In the genomic region with DNA sequence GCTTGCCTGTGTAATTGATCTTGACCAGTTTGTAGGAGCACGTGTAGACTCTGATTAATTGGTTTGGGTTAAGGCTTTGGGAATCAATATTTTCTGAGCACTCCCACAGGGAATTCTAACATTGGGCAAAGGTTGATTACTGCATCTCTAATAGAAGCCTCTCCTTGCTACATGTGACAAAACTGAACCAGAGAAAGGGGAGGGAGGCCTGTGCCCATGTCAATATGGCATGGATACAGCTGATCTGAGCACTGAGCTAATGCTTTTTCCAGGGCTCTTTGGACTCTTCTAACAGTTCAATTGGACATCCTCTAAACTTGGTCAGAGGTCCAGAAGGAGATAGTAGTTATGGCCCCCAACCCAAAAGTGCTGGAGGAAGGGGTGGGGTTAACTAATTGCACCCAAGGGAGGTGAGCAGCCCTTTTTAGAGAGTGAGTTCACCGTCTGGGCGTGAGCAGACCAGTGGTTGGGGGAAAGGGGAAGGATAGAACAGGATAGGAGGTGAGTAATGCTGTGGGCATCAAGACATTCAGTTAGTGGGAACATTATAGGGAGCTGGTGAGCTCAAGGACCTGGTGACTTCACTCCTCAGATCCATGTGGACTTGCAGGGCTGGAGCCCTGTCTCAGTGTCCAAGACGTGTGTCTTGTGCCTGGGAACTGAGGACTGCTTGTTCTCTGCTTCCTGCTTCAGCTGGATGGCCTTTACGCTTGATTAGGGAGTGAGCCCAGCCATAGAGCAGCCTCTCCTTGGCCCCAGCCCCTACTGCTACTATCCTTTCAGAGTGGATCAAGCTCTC, we compare ENCODE assay signal across 9 cellular contexts. TPM values are rescaled to one million over a fixed set of nuclear protein-coding genes. Genes with fewer than 3 reads are reported as not detected.
DNase-seq lines count a peak whose midpoint lies in the region; ATAC-seq and TF ChIP-seq lines count a peak whose summit lies in the region.
"Had no signal": no experiment of that assay in that cellular context is flagged by ENCODE, and none has a peak within 500 bp of the region (broad histone marks: within the 10 kb centered on the region; RNA-seq: fewer than 3 reads in every experiment).

No MANE protein-coding gene starts in this region.

- no peak overlapping the region for H4K5ac ChIP-seq in mesendoderm (ENCODE audit: low read length)

- H3K27me3 ChIP-seq in CD4-positive, alpha-beta T cell (ENCODE audit: control insufficient read depth, insufficient read depth, low read length) = no peaks in the 10 kb centered on the region
- H3K27me3 ChIP-seq in OCI-LY1 (ENCODE audit: insufficient read depth, low read length) = no peaks in the 10 kb centered on the region
- no peaks in the 10 kb centered on the region for H3K27me3 ChIP-seq in neuronal stem cell (ENCODE audit: control insufficient read depth in 3 of 3, insufficient read depth in 3 of 3, low read depth in 1 of 3, low read length in 3 of 3)
- no peaks in the 10 kb centered on the region for H3K27me3 ChIP-seq in mesendoderm (ENCODE audit: insufficient read depth, low read length, poor library complexity)

- H2BK12ac ChIP-seq in neuronal stem cell (ENCODE audit: low read length) = no peak overlapping the region

- H4K91ac ChIP-seq in neuronal stem cell (ENCODE audit: low read depth, low read length, poor library complexity) = no peak overlapping the region

- H2BK120ac ChIP-seq in neuronal stem cell (ENCODE audit: low read depth, low read length) (no peak overlapping the region), mesendoderm (ENCODE audit: low read depth, low read length) (no peak overlapping the region)

- peaks cover 74% of the 10 kb centered on the region for H3K36me3 Mint-ChIP-seq in CD4-positive, alpha-beta T cell (ENCODE audit: low read depth)
- peaks cover 50% of the 10 kb centered on the region for H3K36me3 Mint-ChIP-seq in effector memory CD8-positive, alpha-beta T cell (ENCODE audit: insufficient read depth)
- H3K36me3 Mint-ChIP-seq in natural killer cell treated with Interleukin-12 subunit alpha and Interleukin-12 subunit beta and Interleukin-15 and Interleukin-18, amount 100 ng/mL, for 72 hours = peaks cover 18% of the 10 kb centered on the region

- H3K4me3 Mint-ChIP-seq in CD4-positive, alpha-beta T cell = peak overlapping the region; percentile 71
- H3K4me3 Mint-ChIP-seq in effector memory CD8-positive, alpha-beta T cell = peak overlapping the region; percentile 66 to 78
- peak overlapping the region; percentile 78 for H3K4me3 Mint-ChIP-seq in natural killer cell treated with Interleukin-12 subunit alpha and Interleukin-12 subunit beta and Interleukin-15 and Interleukin-18, amount 100 ng/mL, for 72 hours

- no peaks in the 10 kb centered on the region for H3K9me3 Mint-ChIP-seq in CD4-positive, alpha-beta T cell
- H3K9me3 Mint-ChIP-seq in effector memory CD8-positive, alpha-beta T cell = no peaks in the 10 kb centered on the region
- H3K9me3 Mint-ChIP-seq in natural killer cell treated with Interleukin-12 subunit alpha and Interleukin-12 subunit beta and Interleukin-15 and Interleukin-18, amount 100 ng/mL, for 72 hours = peaks cover 5% of the 10 kb centered on the region

- no CpG with 5 or more reads among the region's 5 CpGs for WGBS in neuronal stem cell (ENCODE audit: extremely low coverage in 2 of 2, insufficient read length in 2 of 2, insufficient replicate concordance in 1 of 2), 2 donors
- no CpG with 5 or more reads among the region's 5 CpGs for WGBS in mesendoderm (ENCODE audit: extremely low coverage, insufficient coverage, low lambda C conversion rate)

- peaks cover 75% of the 10 kb centered on the region for H3K4me1 ChIP-seq in OCI-LY1 (ENCODE audit: insufficient read depth, low read length, severe bottlenecking)
- H3K4me1 ChIP-seq in neuronal stem cell (ENCODE audit: control insufficient read depth in 2 of 2, insufficient read depth in 1 of 2, low read depth in 1 of 2, low read length in 2 of 2) = no peaks in the 10 kb centered on the region
- H3K4me1 ChIP-seq in mesendoderm (ENCODE audit: control insufficient read depth, low read depth, low read length) = peaks cover 3% of the 10 kb centered on the region

- no peak overlapping the region for H2BK15ac ChIP-seq in neuronal stem cell (ENCODE audit: low read length)
- H2BK15ac ChIP-seq in mesendoderm (replicated peaks; ENCODE audit: low read depth) = no peak overlapping the region

- no peak overlapping the region for H4K8ac ChIP-seq in neuronal stem cell (ENCODE audit: low read depth, low read length)
- H4K8ac ChIP-seq in mesendoderm (ENCODE audit: low read depth, low read length) = no peak overlapping the region

- no peak overlapping the region for H3K18ac ChIP-seq in neuronal stem cell (ENCODE audit: low read length)
- no peak overlapping the region for H3K18ac ChIP-seq in mesendoderm (ENCODE audit: low read length)

- H3K14ac ChIP-seq in neuronal stem cell (ENCODE audit: low read length) = no peak overlapping the region

- no peak overlapping the region for H3K56ac ChIP-seq in mesendoderm (ENCODE audit: low read length)

- no peaks in the 10 kb centered on the region for H4K20me1 ChIP-seq in OCI-LY1 (ENCODE audit: insufficient read depth, low read length)

- H2AFZ ChIP-seq in OCI-LY1 (ENCODE audit: low read length) = no peak overlapping the region
- no peak overlapping the region for H2AFZ ChIP-seq in neuronal stem cell (ENCODE audit: low read length)

- no peak overlapping the region for H3K23ac ChIP-seq in neuronal stem cell (ENCODE audit: low read depth, low read length, poor library complexity)
- H3K23ac ChIP-seq in mesendoderm (ENCODE audit: low read length) = no peak overlapping the region

- DNase-seq in CD4-positive, alpha-beta T cell = no peak
- no peak for DNase-seq in effector memory CD8-positive, alpha-beta T cell
- DNase-seq in natural killer cell treated with Interleukin-12 subunit alpha and Interleukin-12 subunit beta and Interleukin-15 and Interleukin-18, amount 100 ng/mL, for 72 hours (ENCODE audit: low spot score) = peak; percentile 23
- DNase-seq in SHP77 (lab: John Stamatoyannopoulos, UW) (no peak), neuronal stem cell (ENCODE audit: low spot score) (no peak), mesendoderm (no peak)
- DNase-seq: activated CD4-positive, alpha-beta T cell treated with anti-CD3 and anti-CD28 coated beads for 48 hours had no signal

- no peaks in the 10 kb centered on the region for H3K9me2 ChIP-seq in OCI-LY1 (ENCODE audit: low read depth, low read length)

- no peak overlapping the region; the same call in 1 of the 2 replicates for H3K4me2 ChIP-seq in OCI-LY1 (ENCODE audit: low read length)
- no peak overlapping the region for H3K4me2 ChIP-seq in neuronal stem cell (ENCODE audit: insufficient read depth, low read length, poor library complexity, severe bottlenecking)
- no peak overlapping the region for H3K4me2 ChIP-seq in mesendoderm (ENCODE audit: low read length)

- H3K36me3 ChIP-seq in OCI-LY1 (ENCODE audit: insufficient read depth, low read length) (no peaks in the 10 kb centered on the region), neuronal stem cell (replicated peaks in 1 of 2; ENCODE audit: control insufficient read depth in 2 of 2, insufficient read depth in 2 of 2, low read length in 2 of 2) (no peaks in the 10 kb centered on the region), mesendoderm (ENCODE audit: control insufficient read depth, insufficient read depth, low read length) (no peaks in the 10 kb centered on the region)

- H3K4me3 ChIP-seq in OCI-LY1 (ENCODE audit: low read depth, low read length, poor library complexity, severe bottlenecking) (no peak overlapping the region), neuronal stem cell (ENCODE audit: low read length in 2 of 2) (no peak overlapping the region), mesendoderm (ENCODE audit: low read length) (no peak overlapping the region)

- no peak overlapping the region for H2AK5ac ChIP-seq in neuronal stem cell (ENCODE audit: low read depth, low read length)
- H2AK5ac ChIP-seq in mesendoderm (ENCODE audit: low read length) = no peak overlapping the region

- H3K79me1 ChIP-seq in neuronal stem cell (ENCODE audit: low read depth, low read length) (peaks cover 3% of the 10 kb centered on the region), mesendoderm (ENCODE audit: low read length) (no peaks in the 10 kb centered on the region)

- H2BK5ac ChIP-seq in neuronal stem cell (ENCODE audit: low read length) (no peak overlapping the region), mesendoderm (ENCODE audit: low read length) (no peak overlapping the region)

- H3K9ac ChIP-seq in OCI-LY1 (ENCODE audit: low read length) (no peak overlapping the region), neuronal stem cell (ENCODE audit: low read depth, low read length, poor library complexity) (no peak overlapping the region), mesendoderm (ENCODE audit: low read length) (no peak overlapping the region)

- POLR2A ChIA-PET in CD4-positive, alpha-beta T cell (lab: Charles Lee) = interaction anchor here (0.6 to 1.2 kb wide), 4 partner anchors 17 to 311 kb away, joined by 3 to 4 read pairs (median 3); no protein-coding TSS in a partner anchor

- H3K4me1 Mint-ChIP-seq in CD4-positive, alpha-beta T cell (ENCODE audit: low read depth) = peaks cover 95% of the 10 kb centered on the region
- peaks cover 62 to 75% of the 10 kb centered on the region in 2 donors for H3K4me1 Mint-ChIP-seq in effector memory CD8-positive, alpha-beta T cell (ENCODE audit: low read depth in 2 of 2)
- H3K4me1 Mint-ChIP-seq in natural killer cell treated with Interleukin-12 subunit alpha and Interleukin-12 subunit beta and Interleukin-15 and Interleukin-18, amount 100 ng/mL, for 72 hours (ENCODE audit: low read depth in 2 of 2) = peaks cover 73 to 78% of the 10 kb centered on the region in 2 donors

- H3K27ac ChIP-seq in CD4-positive, alpha-beta T cell (ENCODE audit: low read depth, low read length) = peak overlapping the region; percentile 25
- H3K27ac ChIP-seq in OCI-LY1 (ENCODE audit: low read depth, low read length, poor library complexity, severe bottlenecking) = peak overlapping the region; percentile 43
- H3K27ac ChIP-seq in neuronal stem cell (replicated peaks; ENCODE audit: low read length) = no peak overlapping the region
- no peak overlapping the region for H3K27ac ChIP-seq in mesendoderm (ENCODE audit: low read depth, low read length)

- peaks cover 43% of the 10 kb centered on the region for H3K79me2 ChIP-seq in OCI-LY1 (ENCODE audit: insufficient read depth, low read length)
- H3K79me2 ChIP-seq in mesendoderm (ENCODE audit: control insufficient read depth, insufficient read depth, low read length) = peaks cover 73% of the 10 kb centered on the region

- no peaks in the 10 kb centered on the region for H3K9me3 ChIP-seq in CD4-positive, alpha-beta T cell (ENCODE audit: control insufficient read depth, low read length)
- H3K9me3 ChIP-seq in OCI-LY1 (ENCODE audit: low read length) (no peaks in the 10 kb centered on the region), neuronal stem cell (replicated peaks in 1 of 2; ENCODE audit: control insufficient read depth in 2 of 2, insufficient read depth in 1 of 2, low read depth in 1 of 2, low read length in 2 of 2) (no peaks in the 10 kb centered on the region)

- no peak for TF ChIP-seq CTCF in CD4-positive, alpha-beta T cell (IDR thresholded peaks at IDR 0.05)
- no peak for TF ChIP-seq CTCF in OCI-LY1 (IDR thresholded peaks at IDR 0.05; ENCODE audit: low read length)

- intact Hi-C loops in CD4-positive, alpha-beta T cell (cut with DNase I, micrococcal nuclease) = loop anchor here in 1 of 2 experiments (10.0 kb wide), 1 partner anchor 325 kb away; no protein-coding TSS in a partner anchor

- peak overlapping the region; percentile 94 for H3K27ac Mint-ChIP-seq in CD4-positive, alpha-beta T cell
- peak overlapping the region; percentile 47 to 89 for H3K27ac Mint-ChIP-seq in effector memory CD8-positive, alpha-beta T cell
- H3K27ac Mint-ChIP-seq in natural killer cell treated with Interleukin-12 subunit alpha and Interleukin-12 subunit beta and Interleukin-15 and Interleukin-18, amount 100 ng/mL, for 72 hours = peak overlapping the region; percentile 90 to 94

- H3K27me3 Mint-ChIP-seq in CD4-positive, alpha-beta T cell = no peaks in the 10 kb centered on the region
- no peaks in the 10 kb centered on the region for H3K27me3 Mint-ChIP-seq in effector memory CD8-positive, alpha-beta T cell
- no peaks in the 10 kb centered on the region for H3K27me3 Mint-ChIP-seq in natural killer cell treated with Interleukin-12 subunit alpha and Interleukin-12 subunit beta and Interleukin-15 and Interleukin-18, amount 100 ng/mL, for 72 hours

- H3F3A ChIP-seq in OCI-LY1 (ENCODE audit: insufficient read depth, low read length) = no peaks in the 10 kb centered on the region

- CTCF ChIA-PET in CD4-positive, alpha-beta T cell (lab: Charles Lee) = interaction anchor here (1.4 kb wide), 1 partner anchor 10 kb away, joined by 4 read pairs; no protein-coding TSS in a partner anchor

- ATAC-seq in CD4-positive, alpha-beta T cell (ENCODE audit: poor library complexity) = no peak
- ATAC-seq in effector memory CD8-positive, alpha-beta T cell (replicated peaks) = peak; percentile 12
- no peak for ATAC-seq in natural killer cell treated with Interleukin-12 subunit alpha and Interleukin-12 subunit beta and Interleukin-15 and Interleukin-18, amount 100 ng/mL, for 72 hours
- no peak for ATAC-seq in GM18868 (IDR thresholded peaks at IDR 0.05; ENCODE audit: unreplicated experiment)

- H3K4ac ChIP-seq in neuronal stem cell (ENCODE audit: low read length) (no peak overlapping the region), mesendoderm (ENCODE audit: low read depth, low read length) (no peak overlapping the region)

RNA-seq across cellular contexts. Expression of a gene that starts 22.8 kb away (rescaled TPM):
- total RNA-seq in CD4-positive, alpha-beta T cell = 100 to 1,000 TPM; 268 to 273 TPM
- total RNA-seq in natural killer cell treated with Interleukin-12 subunit alpha and Interleukin-12 subunit beta and Interleukin-15 and Interleukin-18, amount 100 ng/mL, for 72 hours = 100 to 1,000 TPM; 392 to 703 TPM
- polyA plus RNA-seq in neuronal stem cell (2013, experiment 1 of 2) = 96.0 TPM
- polyA plus RNA-seq in neuronal stem cell (2013, experiment 2 of 2) = 95.2 TPM
- 135 TPM for polyA plus RNA-seq in mesendoderm (2013, experiment 1 of 2)
- polyA plus RNA-seq in mesendoderm (2013, experiment 2 of 2) = 137 TPM

Comparison
In these comparisons a context has a peak if more than half of its experiments do, and no peak if none do; other contexts are left out.
1. H3K27ac ChIP-seq: peak in CD4-positive, alpha-beta T cell (single experiment) and OCI-LY1 (single experiment); none in neuronal stem cell (single experiment) and mesendoderm (single experiment).
2. Peak in every context shown above with its lines, with median percentiles within 50 percentile points of each other: H3K27ac Mint-ChIP-seq and H3K4me3 Mint-ChIP-seq.